8 cellular contexts compared by ENCODE assay signal in genomic region chr19:8832132-8833021, GRCh38. TPM values are rescaled to one million over a fixed set of nuclear protein-coding genes. Genes with fewer than 3 reads are reported as not detected.
DNase-seq lines count a peak whose midpoint lies in the region; ATAC-seq and TF ChIP-seq lines count a peak whose summit lies in the region.

MBD3L1 (plus strand) TSS chr19:8832377; CDS start chr19:8842679, 10,302 bp downstream.
ZNF558 (minus strand) TSS chr19:8832304; CDS start chr19:8822659, 9,645 bp downstream.

- H3K9me3 ChIP-seq in Caco-2 = peaks cover 8% of the 10 kb centered on the region; the same call in 1 of the 2 replicates
- no peaks in the 10 kb centered on the region for H3K9me3 ChIP-seq in PC-3 (ENCODE audit: low read length)
- no peaks in the 10 kb centered on the region for H3K9me3 ChIP-seq in muscle layer of duodenum (ENCODE audit: control insufficient read depth in 1 of 2, low read length in 2 of 2)

- POLR2A ChIA-PET in Caco-2 (lab: Charles Lee) = no interaction called here
- POLR2A ChIA-PET in PC-3 (lab: Charles Lee; ENCODE audit: unreplicated experiment) = interaction anchor here (0.5 to 1.0 kb wide), 2 partner anchors 186 to 467 kb away, joined by 4 read pairs; no protein-coding TSS in a partner anchor

- no peaks in the 10 kb centered on the region for H3K79me2 ChIP-seq in PC-3 (ENCODE audit: low read length)

- H4K20me1 ChIP-seq in PC-3 (ENCODE audit: low read length) = no peaks in the 10 kb centered on the region

- BruUV-seq in Caco-2 (replicated peaks; lab: Mats Ljungman, UMichigan) = no TSS peak
- no TSS peak for BruUV-seq in PC-3 (replicated peaks; lab: Mats Ljungman, UMichigan)

- no peaks in the 10 kb centered on the region for H3K9me2 ChIP-seq in PC-3 (replicated peaks; ENCODE audit: low read length)

- peak within 1 kb of the TSS; percentile 71 for H3K27ac Mint-ChIP-seq in Caco-2 (ENCODE audit: unreplicated experiment)

- no peaks in the 10 kb centered on the region for H3K27me3 Mint-ChIP-seq in Caco-2 (ENCODE audit: insufficient read depth, unreplicated experiment)

- H2AFZ ChIP-seq in PC-3 (ENCODE audit: low read length) = peak within 1 kb of the TSS; percentile 92

- H3K4me1 Mint-ChIP-seq in Caco-2 (ENCODE audit: low read depth, unreplicated experiment) = no peaks in the 10 kb centered on the region

- H3K27me3 ChIP-seq in Caco-2 (replicated peaks; ENCODE audit: control insufficient read depth, insufficient read depth, low read length) (no peaks in the 10 kb centered on the region), PC-3 (ENCODE audit: low read length) (peaks cover 11% of the 10 kb centered on the region), muscle layer of duodenum (ENCODE audit: low read depth, low read length) (no peaks in the 10 kb centered on the region)

- H3K36me3 ChIP-seq in Caco-2 (ENCODE audit: control insufficient read depth, insufficient read depth, low read length) (no peaks in the 10 kb centered on the region), PC-3 (ENCODE audit: low read depth, low read length) (no peaks in the 10 kb centered on the region), muscle layer of duodenum (ENCODE audit: control insufficient read depth in 1 of 2, insufficient read depth in 2 of 2, low read length in 2 of 2) (peaks cover 0 to 21% of the 10 kb centered on the region in 2 donors)

- DNase-seq in Caco-2 (peak; percentile 93 to 97), HuH-7.5 (ENCODE audit: low spot score) (peak; percentile 89), PC-3 (peak; percentile 98)
- DNase-seq in activated T-cell treated with anti-CD3 and anti-CD28 coated beads, Interleukin-2, amount 50 U/mL, for 48 hours = peak; percentile 99
- peak; percentile 99 for DNase-seq in stimulated activated CD8-positive, alpha-beta memory T cell treated with anti-CD3 and anti-CD28 coated beads, Interleukin-7, amount 100 ng/mL, for 4 hours (ENCODE audit: low read depth in 2 of 2)

- H3K9me3 Mint-ChIP-seq in Caco-2 (ENCODE audit: unreplicated experiment) = no peaks in the 10 kb centered on the region

- H3K4me1 ChIP-seq in Caco-2 = no peaks in the 10 kb centered on the region
- peaks cover 9% of the 10 kb centered on the region for H3K4me1 ChIP-seq in PC-3 (ENCODE audit: insufficient read depth, low read length)
- peaks cover 0 to 9% of the 10 kb centered on the region in 2 donors for H3K4me1 ChIP-seq in muscle layer of duodenum (ENCODE audit: control insufficient read depth in 1 of 2, insufficient read depth in 2 of 2, low read length in 2 of 2)

- peak within 1 kb of the TSS; percentile 83 for H3K27ac ChIP-seq in PC-3 (ENCODE audit: low read length)
- peak within 1 kb of the TSS; percentile 85 for H3K27ac ChIP-seq in muscle layer of duodenum (ENCODE audit: low read length)

- peak within 1 kb of the TSS; percentile 98 for H3K4me2 ChIP-seq in PC-3 (ENCODE audit: low read length)

- H3K4me3 Mint-ChIP-seq in Caco-2 (ENCODE audit: unreplicated experiment) = peak within 1 kb of the TSS; percentile 73

- H3K36me3 Mint-ChIP-seq in Caco-2 (ENCODE audit: insufficient read depth, unreplicated experiment) = peaks cover 11% of the 10 kb centered on the region

- peak within 1 kb of the TSS; percentile 90 for H3K9ac ChIP-seq in PC-3 (ENCODE audit: low read length)

- TF ChIP-seq CTCF in Caco-2 (IDR thresholded peaks at IDR 0.05; ENCODE audit: insufficient read depth in 1 of 2, low read depth in 1 of 2, low read length in 1 of 2, severe bottlenecking in 1 of 2, unreplicated experiment in 1 of 2) = peak in 1 of 2 experiments; percentile 12
- TF ChIP-seq CTCF in PC-3 (conservative IDR thresholded peaks at IDR 0.05; ENCODE audit: low read depth, low read length) = peak; percentile 56

- H3F3A ChIP-seq in PC-3 (ENCODE audit: low read length, unreplicated experiment) = no peaks in the 10 kb centered on the region

- ATAC-seq in GM21447 (IDR thresholded peaks at IDR 0.05; ENCODE audit: unreplicated experiment) = peak; percentile 84
- peak; percentile 87 for ATAC-seq in PC-3
- ATAC-seq in esophagus mucosa = peak; percentile 97

- peak within 1 kb of the TSS; percentile 59 for H3K4me3 ChIP-seq in Caco-2 (ENCODE audit: low read depth, low read length)
- peak within 1 kb of the TSS; percentile 87 for H3K4me3 ChIP-seq in PC-3 (ENCODE audit: low read length)
- H3K4me3 ChIP-seq in muscle layer of duodenum (ENCODE audit: low read depth in 1 of 2, low read length in 2 of 2) = peak within 1 kb of the TSS; percentile 83 to 85

- intact Hi-C loops in Caco-2 (cut with micrococcal nuclease; ENCODE audit: unreplicated experiment) = no loop called here
- intact Hi-C loops in PC-3 (cut with micrococcal nuclease) = loop anchor here (1.0 to 5.0 kb wide), 3 partner anchors 200 to 750 kb away; partner anchors contain the start of gene ZNF121

- CTCF ChIA-PET in Caco-2 (lab: Charles Lee) = no interaction called here
- CTCF ChIA-PET in PC-3 (lab: Charles Lee) = interaction anchor here (0.6 kb wide), 2 partner anchors 243 to 458 kb away, joined by 3 read pairs; no protein-coding TSS in a partner anchor

RNA-seq across cellular contexts. Expression of gene MBD3L1, which starts in this region (rescaled TPM):
- total RNA-seq in Caco-2 (2022) (not detected in 2 replicates), PC-3 (2014; rRNA removed) (not detected in 2 replicates), esophagus mucosa (not detected)

RNA-seq across cellular contexts. Expression of gene ZNF558, which starts in this region (rescaled TPM):
- total RNA-seq in Caco-2 (2022) (8.9 and 10.1 TPM in 2 replicates), PC-3 (2014; rRNA removed) (32.4 and 36.5 TPM in 2 replicates), esophagus mucosa (14.9 TPM)

Comparison
In these comparisons a context has a peak if more than half of its experiments do, and no peak if none do; other contexts are left out.
1. Peak in every context shown above with its lines: DNase-seq, ATAC-seq, H3K4me3 ChIP-seq and H3K27ac ChIP-seq.